ENCODE assay signal across 1 cellular context in genomic region chr12:124490584-124491305, GRCh38.
TF ChIP-seq lines count a peak whose summit lies in the region.

No MANE protein-coding gene starts in this region.

TF ChIP-seq in K562, 482 proteins besides CTCF, POLR2A, EP300 and RAD21 (continued from another document):
- TF ChIP-seq MBD1 (CRISPR knock-in tag; IDR thresholded peaks at IDR 0.05) (peak; percentile 83; the same call in 1 of the 2 replicates), TEAD4 (IDR thresholded peaks at IDR 0.05; ENCODE audit: low read length) (peak; percentile 68), TEAD4 (CRISPR knock-in tag; IDR thresholded peaks at IDR 0.05; ENCODE audit: borderline replicate concordance) (no peak), MAFG (tag; conservative IDR thresholded peaks at IDR 0.05) (peak; percentile 41; the same call in 1 of the 2 replicates), THAP7 (CRISPR knock-in tag; IDR thresholded peaks at IDR 0.05) (no peak), TCF3 (CRISPR knock-in tag; IDR thresholded peaks at IDR 0.05) (peak; percentile 78), TRIM24 (IDR thresholded peaks at IDR 0.05) (peak in 1 of 2 experiments; percentile 22; a peak in 1 of 4 replicates), XRCC5 (IDR thresholded peaks at IDR 0.05; ENCODE audit: low read depth, low read length) (0 out of 2 replicates have a peak, but pooled peaks have one; percentile 38), GATAD2A (IDR thresholded peaks at IDR 0.05) (0 out of 2 replicates have a peak, but pooled peaks have one; percentile 39), ZNF384 (IDR thresholded peaks at IDR 0.05; ENCODE audit: low read depth, low read length) (no peak; the same call in 1 of the 2 replicates), POLR2H (tag; IDR thresholded peaks at IDR 0.05; ENCODE audit: low read depth) (no peak), ESRRA (IDR thresholded peaks at IDR 0.05; ENCODE audit: borderline replicate concordance, low read depth) (no peak), TCFL5 (CRISPR knock-in tag; conservative IDR thresholded peaks at IDR 0.05) (no peak), IFI16 (CRISPR knock-in tag; IDR thresholded peaks at IDR 0.05) (no peak), TFE3 (CRISPR knock-in tag; IDR thresholded peaks at IDR 0.05) (no peak), HMGN3 (IDR thresholded peaks at IDR 0.05; ENCODE audit: borderline replicate concordance, extremely low read depth, insufficient read length, low read depth, low read length) (peak; percentile 57), HDAC3 (IDR thresholded peaks at IDR 0.05; ENCODE audit: borderline replicate concordance, partially characterized antibody) (no peak), RBFOX2 (IDR thresholded peaks at IDR 0.05; ENCODE audit: low read depth, low read length) (0 out of 2 replicates have a peak, but pooled peaks have one; percentile 15), L3MBTL2 (IDR thresholded peaks at IDR 0.05) (peak; percentile 89), CEBPG (CRISPR knock-in tag; IDR thresholded peaks at IDR 0.05) (0 out of 2 replicates have a peak, but pooled peaks have one; percentile 34), CEBPG (tag; conservative IDR thresholded peaks at IDR 0.05 in 1 of 2, IDR thresholded peaks at IDR 0.05 in 1 of 2) (no peak), TBL1XR1 (IDR thresholded peaks at IDR 0.05; ENCODE audit: low read length in 2 of 2) (no peak), MEIS2 (IDR thresholded peaks at IDR 0.05; ENCODE audit: partially characterized antibody) (no peak), HDAC1 (IDR thresholded peaks at IDR 0.05) (no peak), JUND (IDR thresholded peaks at IDR 0.05; ENCODE audit: borderline replicate concordance, low read depth, low read length) (peak; percentile 54), JUND (tag; IDR thresholded peaks at IDR 0.05; ENCODE audit: borderline replicate concordance, low read depth, low read length) (peak; percentile 40; the same call in 2 of the 3 replicates), TSC22D4 (tag; IDR thresholded peaks at IDR 0.05) (no peak), ZNF23 (CRISPR knock-in tag; IDR thresholded peaks at IDR 0.05) (no peak), ZNF146 (CRISPR knock-in tag; IDR thresholded peaks at IDR 0.05; ENCODE audit: unreplicated experiment) (no peak), ZKSCAN3 (CRISPR knock-in tag; IDR thresholded peaks at IDR 0.05) (no peak), PKNOX1 (IDR thresholded peaks at IDR 0.05) (no peak), DLX4 (CRISPR knock-in tag; IDR thresholded peaks at IDR 0.05) (no peak), CC2D1A (IDR thresholded peaks at IDR 0.05) (no peak), RHOXF2B (CRISPR knock-in tag; conservative IDR thresholded peaks at IDR 0.05) (no peak), ELF4 (CRISPR knock-in tag; IDR thresholded peaks at IDR 0.05) (no peak), RCOR1 (IDR thresholded peaks at IDR 0.05; ENCODE audit: borderline replicate concordance in 1 of 2, low read depth in 2 of 2, low read length in 2 of 2) (peak in 1 of 2 experiments; percentile 60; a peak in 2 of 4 replicates), SRF (CRISPR knock-in tag; IDR thresholded peaks at IDR 0.05) (no peak), TAF9B (IDR thresholded peaks at IDR 0.05; ENCODE audit: partially characterized antibody) (no peak), TOE1 (IDR thresholded peaks at IDR 0.05; ENCODE audit: borderline replicate concordance) (no peak), TOE1 (CRISPR knock-in tag; IDR thresholded peaks at IDR 0.05; ENCODE audit: borderline replicate concordance, low read depth) (no peak), BRF1 (IDR thresholded peaks at IDR 0.05; ENCODE audit: borderline replicate concordance, extremely low read depth, insufficient read length) (no peak), SRSF7 (optimal IDR thresholded peaks at IDR 0.05; ENCODE audit: low read depth, low read length) (no peak), SP2 (IDR thresholded peaks at IDR 0.05; ENCODE audit: extremely low read depth, low read depth, low read length, poor library complexity, severe bottlenecking) (no peak), PPARD (CRISPR knock-in tag; IDR thresholded peaks at IDR 0.05) (no peak), GTF2E2 (tag; IDR thresholded peaks at IDR 0.05) (no peak), ZNF133 (CRISPR knock-in tag; IDR thresholded peaks at IDR 0.05) (no peak), DPF2 (IDR thresholded peaks at IDR 0.05) (peak; percentile 66), THRA (IDR thresholded peaks at IDR 0.05) (no peak), BRD9 (IDR thresholded peaks at IDR 0.05; ENCODE audit: low read depth, partially characterized antibody) (no peak), ZNF134 (CRISPR knock-in tag; conservative IDR thresholded peaks at IDR 0.05) (no peak), CREM (IDR thresholded peaks at IDR 0.05; ENCODE audit: low read depth) (0 out of 2 replicates have a peak, but pooled peaks have one; percentile 43)
- TF ChIP-seq, protein P1, sequence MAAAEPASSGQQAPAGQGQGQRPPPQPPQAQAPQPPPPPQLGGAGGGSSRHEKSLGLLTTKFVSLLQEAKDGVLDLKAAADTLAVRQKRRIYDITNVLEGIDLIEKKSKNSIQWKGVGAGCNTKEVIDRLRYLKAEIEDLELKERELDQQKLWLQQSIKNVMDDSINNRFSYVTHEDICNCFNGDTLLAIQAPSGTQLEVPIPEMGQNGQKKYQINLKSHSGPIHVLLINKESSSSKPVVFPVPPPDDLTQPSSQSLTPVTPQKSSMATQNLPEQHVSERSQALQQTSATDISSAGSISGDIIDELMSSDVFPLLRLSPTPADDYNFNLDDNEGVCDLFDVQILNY (CRISPR knock-in tag; IDR thresholded peaks at IDR 0.05): no peak
- TF ChIP-seq, protein P2, sequence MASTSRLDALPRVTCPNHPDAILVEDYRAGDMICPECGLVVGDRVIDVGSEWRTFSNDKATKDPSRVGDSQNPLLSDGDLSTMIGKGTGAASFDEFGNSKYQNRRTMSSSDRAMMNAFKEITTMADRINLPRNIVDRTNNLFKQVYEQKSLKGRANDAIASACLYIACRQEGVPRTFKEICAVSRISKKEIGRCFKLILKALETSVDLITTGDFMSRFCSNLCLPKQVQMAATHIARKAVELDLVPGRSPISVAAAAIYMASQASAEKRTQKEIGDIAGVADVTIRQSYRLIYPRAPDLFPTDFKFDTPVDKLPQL (IDR thresholded peaks at IDR 0.05; ENCODE audit: extremely low read depth, insufficient read length): no peak
